Comparison of ENCODE assay signal across 19 cellular contexts in the genomic region with DNA sequence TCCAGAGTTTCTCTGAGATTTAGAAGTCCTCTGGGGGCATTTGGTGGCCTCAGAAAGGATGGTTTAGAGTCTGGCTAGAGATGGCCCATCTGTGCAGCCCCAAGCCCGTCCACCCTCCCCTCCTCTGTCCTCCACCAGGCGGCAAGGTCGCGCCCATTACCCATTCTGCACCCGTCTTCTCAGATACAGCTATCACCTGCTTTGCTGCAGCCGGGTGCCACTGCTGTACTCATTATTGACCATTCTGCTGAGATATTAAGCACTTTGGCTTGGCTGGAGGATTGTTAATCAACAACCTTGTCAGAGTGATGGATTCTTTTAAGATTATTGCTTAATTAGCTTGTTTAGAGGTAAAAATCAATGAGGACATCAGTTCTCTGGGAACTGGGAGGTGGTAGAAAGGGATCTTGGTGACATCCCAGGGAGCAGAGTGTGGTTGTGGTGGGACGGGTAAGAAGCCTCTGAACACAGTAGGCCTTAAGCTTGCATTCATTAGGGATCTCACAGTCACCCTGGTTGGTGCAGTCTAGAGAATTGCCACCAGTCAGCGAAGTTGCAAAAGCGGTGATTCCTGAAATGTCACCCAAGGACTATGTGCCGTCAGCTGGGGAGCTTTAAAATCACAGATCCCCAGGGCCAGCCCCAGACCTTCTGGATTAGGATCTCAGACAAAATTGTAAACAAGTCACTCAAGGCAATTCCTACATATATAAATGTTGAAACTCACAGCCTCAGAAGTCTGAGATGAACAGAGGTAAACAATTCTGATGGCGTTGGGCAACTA.
"Had no signal": no experiment of that assay in that cellular context is flagged by ENCODE, and none has a peak within 500 bp of the region (broad histone marks: within the 10 kb centered on the region; RNA-seq: fewer than 3 reads in every experiment).

No MANE protein-coding gene starts in this region.

- H3K27ac ChIP-seq: heart left ventricle, lower lobe of right lung, psoas muscle, spleen had no signal

- H3K9me3 ChIP-seq: heart left ventricle, lower lobe of right lung, psoas muscle, spleen had no signal

- H3K4me3 ChIP-seq: heart left ventricle, lower lobe of right lung, psoas muscle, spleen had no signal

- H3K36me3 ChIP-seq: heart left ventricle, lower lobe of right lung, spleen had no signal

- H3K4me3 Mint-ChIP-seq: activated naive CD8-positive, alpha-beta T cell treated with anti-CD3 and anti-CD28 coated beads for 36 hours; activated T-cell treated with anti-CD3 and anti-CD28 coated beads, Interleukin-2, amount 50 U/mL, for 24 hours; brain; central memory CD8-positive, alpha-beta T cell; mesothelial cell of epicardium; nephron progenitor cell; stimulated activated naive CD8-positive, alpha-beta T cell treated with anti-CD3 and anti-CD28 coated beads, Interleukin-15, amount 100 ng/mL, for 72 hours; T-cell had no signal

- DNase-seq: activated CD4-positive, CD25-positive, alpha-beta regulatory T cell treated with anti-CD3 and anti-CD28 coated beads, Interleukin-2, amount 50 U/mL, for 72 hours; activated gamma-delta T cell; activated naive CD8-positive, alpha-beta T cell treated with anti-CD3 and anti-CD28 coated beads for 36 hours; activated T-cell treated with anti-CD3 and anti-CD28 coated beads, Interleukin-2, amount 50 U/mL, for 24 hours; amygdala; effector memory CD4-positive, alpha-beta T cell; heart left ventricle; lower lobe of right lung; nephron progenitor cell; occipital lobe; psoas muscle; spleen; stimulated activated naive CD8-positive, alpha-beta T cell treated with anti-CD3 and anti-CD28 coated beads, Interleukin-15, amount 100 ng/mL, for 72 hours; T-cell; T-helper 9 cell had no signal

- H3K27me3 Mint-ChIP-seq: activated T-cell treated with anti-CD3 and anti-CD28 coated beads, Interleukin-2, amount 50 U/mL, for 24 hours; stimulated activated naive CD8-positive, alpha-beta T cell treated with anti-CD3 and anti-CD28 coated beads, Interleukin-15, amount 100 ng/mL, for 72 hours had no signal

- H3K4me1 ChIP-seq: psoas muscle had no signal

- H3K27ac Mint-ChIP-seq: activated naive CD8-positive, alpha-beta T cell treated with anti-CD3 and anti-CD28 coated beads for 36 hours; mesothelial cell of epicardium; nephron progenitor cell; T-cell had no signal

- H3K4me1 Mint-ChIP-seq: brain; central memory CD8-positive, alpha-beta T cell; mesothelial cell of epicardium; nephron progenitor cell had no signal

- H3K36me3 Mint-ChIP-seq: activated naive CD8-positive, alpha-beta T cell treated with anti-CD3 and anti-CD28 coated beads for 36 hours; brain; mesothelial cell of epicardium; T-cell had no signal

- H3K9me3 Mint-ChIP-seq: activated naive CD8-positive, alpha-beta T cell treated with anti-CD3 and anti-CD28 coated beads for 36 hours; activated T-cell treated with anti-CD3 and anti-CD28 coated beads, Interleukin-2, amount 50 U/mL, for 24 hours; central memory CD8-positive, alpha-beta T cell; stimulated activated naive CD8-positive, alpha-beta T cell treated with anti-CD3 and anti-CD28 coated beads, Interleukin-15, amount 100 ng/mL, for 72 hours; T-cell had no signal

- ATAC-seq: heart left ventricle; lower lobe of right lung; psoas muscle; sciatic nerve; stimulated activated naive CD8-positive, alpha-beta T cell treated with anti-CD3 and anti-CD28 coated beads, Interleukin-15, amount 100 ng/mL, for 72 hours; T-cell had no signal
